ENCODE assay signal across 9 cellular contexts in the genomic region with DNA sequence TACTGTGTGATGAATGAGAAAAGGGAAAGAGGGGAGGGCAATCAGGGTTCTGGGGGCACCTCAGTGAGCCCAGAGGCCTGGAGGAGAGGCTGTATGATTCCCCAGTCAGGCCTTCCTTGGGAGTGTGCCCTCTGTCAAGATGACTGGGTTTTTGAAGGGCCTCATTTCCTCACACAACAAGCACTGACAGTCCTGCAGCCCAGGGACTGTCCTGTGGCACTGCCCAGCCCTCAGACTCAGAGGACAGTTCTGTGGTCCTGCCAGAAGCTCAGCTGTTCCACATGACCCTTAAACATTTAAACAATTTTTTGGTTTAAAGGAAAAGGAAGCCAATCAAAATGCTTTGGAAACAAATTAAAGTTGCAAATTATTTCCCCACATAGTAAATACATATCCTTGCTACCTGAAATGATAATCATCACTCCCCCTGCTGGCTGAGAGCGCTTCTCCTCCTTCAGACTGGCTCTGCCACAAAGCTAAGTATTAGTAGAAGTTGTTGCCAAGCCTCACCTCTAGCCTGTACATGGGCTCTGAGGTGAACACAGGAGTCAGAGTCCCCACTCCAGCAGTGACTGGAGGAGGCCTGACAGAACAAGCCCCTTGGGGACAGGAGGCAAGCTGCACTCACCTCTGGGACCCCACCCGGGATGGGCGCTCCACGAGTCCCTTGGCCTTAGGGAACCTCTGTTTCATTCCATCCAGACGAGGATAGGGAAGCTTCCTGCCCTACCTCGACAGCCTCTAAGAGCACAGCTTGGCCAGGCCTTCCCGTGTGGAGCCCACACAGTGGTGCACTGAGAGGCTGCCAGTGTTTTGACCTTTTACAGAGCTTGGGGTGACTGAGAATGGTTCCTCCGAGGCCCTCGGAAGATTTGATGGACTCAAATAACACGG.
A peak's percentile ranks its signal among the peaks of the same experiment; 100 is the strongest.
DNase-seq lines count a peak whose midpoint lies in the region; TF ChIP-seq lines count a peak whose summit lies in the region.
"Had no signal": no experiment of that assay in that cellular context is flagged by ENCODE, and none has a peak within 500 bp of the region (broad histone marks: within the 10 kb centered on the region; RNA-seq: fewer than 3 reads in every experiment).

No MANE protein-coding gene starts in this region.

- DNase-seq in DMS 273 (lab: John Stamatoyannopoulos, UW; ENCODE audit: unreplicated experiment) (peak; percentile 54), DMS 273 treated with DMSO at 0.1 percent for 48 hours (lab: John Stamatoyannopoulos, UW) (no peak), KBM-7 (peak; percentile 48), erythroblast (lab: John Stamatoyannopoulos, UW) (peak; percentile 24 to 49), neural crest cell (ENCODE audit: low read depth, low spot score) (no peak), MG63 (no peak)
- DNase-seq in activated T-helper 1 cell treated with anti-CD3 and anti-CD28 coated beads, Interleukin-12 subunit alpha, Interleukin-12 subunit beta, Interleukin-2, Interleukin-4 antibody, amounts not matched to agents 30 ng/mL and 10 ng/mL and 1 ng/mL, durations not matched to agents 14 hours and 24 hours and 36 hours (ENCODE audit: low spot score): no peak

- H3K4me3 Mint-ChIP-seq in neural crest cell: no peak overlapping the region
- H3K4me3 Mint-ChIP-seq in activated T-helper 1 cell treated with anti-CD3 and anti-CD28 coated beads, Interleukin-12 subunit alpha, Interleukin-12 subunit beta, Interleukin-2, Interleukin-4 antibody, amounts not matched to agents 30 ng/mL and 10 ng/mL and 1 ng/mL, durations not matched to agents 14 hours and 24 hours and 36 hours: no peak overlapping the region

- H3K27me3 ChIP-seq in MG63: no peaks in the 10 kb centered on the region

- TF ChIP-seq POLR2A in erythroblast (IDR thresholded peaks at IDR 0.05; ENCODE audit: low read length): no peak

- peak; percentile 62 for TF ChIP-seq CTCF in WI38 (IDR thresholded peaks at IDR 0.05; ENCODE audit: low read depth, low read length)
- peak; percentile 68 for TF ChIP-seq CTCF in neural crest cell (conservative IDR thresholded peaks at IDR 0.05)

- in situ Hi-C loops in KBM-7 (cut with MboI; ENCODE audit: low pct_unique_long_range_greater_than_20kb, low sequenced_read_pairs): no loop called here

- peaks cover 11% of the 10 kb centered on the region for H3K4me1 Mint-ChIP-seq in neural crest cell
- peaks cover 6% of the 10 kb centered on the region for H3K4me1 Mint-ChIP-seq in activated T-helper 1 cell treated with anti-CD3 and anti-CD28 coated beads, Interleukin-12 subunit alpha, Interleukin-12 subunit beta, Interleukin-2, Interleukin-4 antibody, amounts not matched to agents 30 ng/mL and 10 ng/mL and 1 ng/mL, durations not matched to agents 14 hours and 24 hours and 36 hours (ENCODE audit: low read depth)

- peaks cover 21% of the 10 kb centered on the region for H3K36me3 Mint-ChIP-seq in neural crest cell (ENCODE audit: low read depth)
- H3K36me3 Mint-ChIP-seq in activated T-helper 1 cell treated with anti-CD3 and anti-CD28 coated beads, Interleukin-12 subunit alpha, Interleukin-12 subunit beta, Interleukin-2, Interleukin-4 antibody, amounts not matched to agents 30 ng/mL and 10 ng/mL and 1 ng/mL, durations not matched to agents 14 hours and 24 hours and 36 hours (ENCODE audit: low read depth): peaks cover 22% of the 10 kb centered on the region

- H3K27ac Mint-ChIP-seq in neural crest cell (ENCODE audit: unreplicated experiment): no peak overlapping the region
- no peak overlapping the region for H3K27ac Mint-ChIP-seq in activated T-helper 1 cell treated with anti-CD3 and anti-CD28 coated beads, Interleukin-12 subunit alpha, Interleukin-12 subunit beta, Interleukin-2, Interleukin-4 antibody, amounts not matched to agents 30 ng/mL and 10 ng/mL and 1 ng/mL, durations not matched to agents 14 hours and 24 hours and 36 hours

- H3K9me3 Mint-ChIP-seq in neural crest cell: peaks cover 6% of the 10 kb centered on the region
- H3K9me3 Mint-ChIP-seq in activated T-helper 1 cell treated with anti-CD3 and anti-CD28 coated beads, Interleukin-12 subunit alpha, Interleukin-12 subunit beta, Interleukin-2, Interleukin-4 antibody, amounts not matched to agents 30 ng/mL and 10 ng/mL and 1 ng/mL, durations not matched to agents 14 hours and 24 hours and 36 hours: peaks cover 16% of the 10 kb centered on the region

- H3K27me3 Mint-ChIP-seq in neural crest cell (ENCODE audit: low read depth): no peaks in the 10 kb centered on the region
- H3K27me3 Mint-ChIP-seq in activated T-helper 1 cell treated with anti-CD3 and anti-CD28 coated beads, Interleukin-12 subunit alpha, Interleukin-12 subunit beta, Interleukin-2, Interleukin-4 antibody, amounts not matched to agents 30 ng/mL and 10 ng/mL and 1 ng/mL, durations not matched to agents 14 hours and 24 hours and 36 hours (ENCODE audit: insufficient read depth): no peaks in the 10 kb centered on the region

- intact Hi-C loops in activated T-helper 1 cell treated with anti-CD3 and anti-CD28 coated beads, Interleukin-12 subunit alpha, Interleukin-12 subunit beta, Interleukin-2, Interleukin-4 antibody, amounts not matched to agents 30 ng/mL and 10 ng/mL and 1 ng/mL, durations not matched to agents 14 hours and 24 hours and 36 hours (cut with micrococcal nuclease): loop anchor here (1.0 to 5.0 kb wide), 3 partner anchors 265 to 405 kb away; no protein-coding TSS in a partner anchor

- peaks cover 21% of the 10 kb centered on the region for H3K9me3 ChIP-seq in MG63

- H3K36me3 ChIP-seq in MG63: peaks cover 10% of the 10 kb centered on the region

- no peak overlapping the region for H3K4me3 ChIP-seq in WI38 (ENCODE audit: low read depth, low read length)
- no peak overlapping the region for H3K4me3 ChIP-seq in MG63
- H3K4me3 ChIP-seq: skin epidermis had no signal

Comparison
In these comparisons a context has a peak if more than half of its experiments do, and no peak if none do; other contexts are left out.
1. DNase-seq: peak in DMS 273 (single experiment), KBM-7 (single experiment) and erythroblast (2 of 2); none in DMS 273 treated with DMSO at 0.1 percent for 48 hours (single experiment), neural crest cell (single experiment), MG63 (single experiment) and activated T-helper 1 cell treated with anti-CD3 and anti-CD28 coated beads, Interleukin-12 subunit alpha, Interleukin-12 subunit beta, Interleukin-2, Interleukin-4 antibody, amounts not matched to agents 30 ng/mL and 10 ng/mL and 1 ng/mL, durations not matched to agents 14 hours and 24 hours and 36 hours (single experiment).